Comparison of ENCODE assay signal across 2 cellular contexts in the genomic region with DNA sequence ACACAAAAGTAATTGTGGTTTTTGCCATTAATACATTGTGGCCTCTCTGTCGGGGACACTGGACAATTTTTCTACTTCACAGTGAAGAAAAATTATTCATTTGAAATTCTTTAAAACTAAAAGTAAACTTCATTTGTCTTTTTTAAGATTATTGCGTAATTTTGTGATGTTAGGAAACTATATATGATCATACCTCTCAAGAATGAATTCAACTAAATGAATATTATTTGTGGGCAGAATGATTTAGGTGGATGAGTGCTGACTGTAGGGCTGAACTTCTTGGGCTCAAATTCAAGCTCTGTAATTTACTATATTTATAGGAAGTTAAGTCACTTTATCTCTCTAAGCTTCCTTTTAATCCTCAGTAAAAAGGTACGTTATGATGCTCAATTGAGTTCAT.
TF ChIP-seq lines count a peak whose summit lies in the region.

No MANE protein-coding gene starts in this region.

TF ChIP-seq in HEK293T, 16 proteins besides CTCF, POLR2A, EP300 and RAD21 (continued from another document):
- TF ChIP-seq SP1 (IDR thresholded peaks at IDR 0.05), result no peak
- TF ChIP-seq BHLHE40 (IDR thresholded peaks at IDR 0.05; ENCODE audit: borderline replicate concordance), result no peak
- TF ChIP-seq FOXK2 (IDR thresholded peaks at IDR 0.05), result no peak
- no peak for TF ChIP-seq NFRKB (IDR thresholded peaks at IDR 0.05)

TF ChIP-seq in SK-N-SH, 30 proteins besides CTCF, POLR2A, EP300 and RAD21 (continued from another document):
- TF ChIP-seq, protein P1, sequence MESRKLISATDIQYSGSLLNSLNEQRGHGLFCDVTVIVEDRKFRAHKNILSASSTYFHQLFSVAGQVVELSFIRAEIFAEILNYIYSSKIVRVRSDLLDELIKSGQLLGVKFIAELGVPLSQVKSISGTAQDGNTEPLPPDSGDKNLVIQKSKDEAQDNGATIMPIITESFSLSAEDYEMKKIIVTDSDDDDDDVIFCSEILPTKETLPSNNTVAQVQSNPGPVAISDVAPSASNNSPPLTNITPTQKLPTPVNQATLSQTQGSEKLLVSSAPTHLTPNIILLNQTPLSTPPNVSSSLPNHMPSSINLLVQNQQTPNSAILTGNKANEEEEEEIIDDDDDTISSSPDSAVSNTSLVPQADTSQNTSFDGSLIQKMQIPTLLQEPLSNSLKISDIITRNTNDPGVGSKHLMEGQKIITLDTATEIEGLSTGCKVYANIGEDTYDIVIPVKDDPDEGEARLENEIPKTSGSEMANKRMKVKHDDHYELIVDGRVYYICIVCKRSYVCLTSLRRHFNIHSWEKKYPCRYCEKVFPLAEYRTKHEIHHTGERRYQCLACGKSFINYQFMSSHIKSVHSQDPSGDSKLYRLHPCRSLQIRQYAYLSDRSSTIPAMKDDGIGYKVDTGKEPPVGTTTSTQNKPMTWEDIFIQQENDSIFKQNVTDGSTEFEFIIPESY (IDR thresholded peaks at IDR 0.05; ENCODE audit: borderline replicate concordance, low read depth), result no peak
- TF ChIP-seq NFIC (IDR thresholded peaks at IDR 0.05; ENCODE audit: borderline replicate concordance) (no peak), ELF1 (IDR thresholded peaks at IDR 0.05) (no peak), NRF1 (IDR thresholded peaks at IDR 0.05; ENCODE audit: low read depth, low read length) (no peak), JUND (IDR thresholded peaks at IDR 0.05) (no peak), GATA2 (CRISPR knock-in tag; IDR thresholded peaks at IDR 0.05) (no peak), FOXJ3 (CRISPR knock-in tag; IDR thresholded peaks at IDR 0.05) (no peak), TCF12 (IDR thresholded peaks at IDR 0.05) (no peak), TAF1 (IDR thresholded peaks at IDR 0.05; ENCODE audit: borderline replicate concordance, low read depth, low read length) (no peak), SIN3A (IDR thresholded peaks at IDR 0.05; ENCODE audit: borderline replicate concordance, low read depth, low read length) (no peak), FOXM1 (IDR thresholded peaks at IDR 0.05; ENCODE audit: low read depth) (no peak), TEAD4 (IDR thresholded peaks at IDR 0.05; ENCODE audit: borderline replicate concordance, insufficient read depth) (no peak), CHD2 (IDR thresholded peaks at IDR 0.05; ENCODE audit: low read length, partially characterized antibody) (no peak), MEF2A (IDR thresholded peaks at IDR 0.05; ENCODE audit: borderline replicate concordance, low read depth) (no peak)
- TF ChIP-seq, protein P2, sequence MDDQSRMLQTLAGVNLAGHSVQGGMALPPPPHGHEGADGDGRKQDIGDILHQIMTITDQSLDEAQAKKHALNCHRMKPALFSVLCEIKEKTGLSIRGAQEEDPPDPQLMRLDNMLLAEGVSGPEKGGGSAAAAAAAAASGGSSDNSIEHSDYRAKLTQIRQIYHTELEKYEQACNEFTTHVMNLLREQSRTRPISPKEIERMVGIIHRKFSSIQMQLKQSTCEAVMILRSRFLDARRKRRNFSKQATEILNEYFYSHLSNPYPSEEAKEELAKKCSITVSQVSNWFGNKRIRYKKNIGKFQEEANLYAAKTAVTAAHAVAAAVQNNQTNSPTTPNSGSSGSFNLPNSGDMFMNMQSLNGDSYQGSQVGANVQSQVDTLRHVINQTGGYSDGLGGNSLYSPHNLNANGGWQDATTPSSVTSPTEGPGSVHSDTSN (IDR thresholded peaks at IDR 0.05), result no peak
- TF ChIP-seq, protein P3, sequence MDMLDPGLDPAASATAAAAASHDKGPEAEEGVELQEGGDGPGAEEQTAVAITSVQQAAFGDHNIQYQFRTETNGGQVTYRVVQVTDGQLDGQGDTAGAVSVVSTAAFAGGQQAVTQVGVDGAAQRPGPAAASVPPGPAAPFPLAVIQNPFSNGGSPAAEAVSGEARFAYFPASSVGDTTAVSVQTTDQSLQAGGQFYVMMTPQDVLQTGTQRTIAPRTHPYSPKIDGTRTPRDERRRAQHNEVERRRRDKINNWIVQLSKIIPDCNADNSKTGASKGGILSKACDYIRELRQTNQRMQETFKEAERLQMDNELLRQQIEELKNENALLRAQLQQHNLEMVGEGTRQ (IDR thresholded peaks at IDR 0.05; ENCODE audit: borderline replicate concordance, low read depth, low read length), result no peak
- TF ChIP-seq, protein P4, sequence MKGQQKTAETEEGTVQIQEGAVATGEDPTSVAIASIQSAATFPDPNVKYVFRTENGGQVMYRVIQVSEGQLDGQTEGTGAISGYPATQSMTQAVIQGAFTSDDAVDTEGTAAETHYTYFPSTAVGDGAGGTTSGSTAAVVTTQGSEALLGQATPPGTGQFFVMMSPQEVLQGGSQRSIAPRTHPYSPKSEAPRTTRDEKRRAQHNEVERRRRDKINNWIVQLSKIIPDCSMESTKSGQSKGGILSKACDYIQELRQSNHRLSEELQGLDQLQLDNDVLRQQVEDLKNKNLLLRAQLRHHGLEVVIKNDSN (IDR thresholded peaks at IDR 0.05; ENCODE audit: borderline replicate concordance, low read depth), result no peak
